18 cellular contexts compared by ENCODE assay signal in the genomic region with DNA sequence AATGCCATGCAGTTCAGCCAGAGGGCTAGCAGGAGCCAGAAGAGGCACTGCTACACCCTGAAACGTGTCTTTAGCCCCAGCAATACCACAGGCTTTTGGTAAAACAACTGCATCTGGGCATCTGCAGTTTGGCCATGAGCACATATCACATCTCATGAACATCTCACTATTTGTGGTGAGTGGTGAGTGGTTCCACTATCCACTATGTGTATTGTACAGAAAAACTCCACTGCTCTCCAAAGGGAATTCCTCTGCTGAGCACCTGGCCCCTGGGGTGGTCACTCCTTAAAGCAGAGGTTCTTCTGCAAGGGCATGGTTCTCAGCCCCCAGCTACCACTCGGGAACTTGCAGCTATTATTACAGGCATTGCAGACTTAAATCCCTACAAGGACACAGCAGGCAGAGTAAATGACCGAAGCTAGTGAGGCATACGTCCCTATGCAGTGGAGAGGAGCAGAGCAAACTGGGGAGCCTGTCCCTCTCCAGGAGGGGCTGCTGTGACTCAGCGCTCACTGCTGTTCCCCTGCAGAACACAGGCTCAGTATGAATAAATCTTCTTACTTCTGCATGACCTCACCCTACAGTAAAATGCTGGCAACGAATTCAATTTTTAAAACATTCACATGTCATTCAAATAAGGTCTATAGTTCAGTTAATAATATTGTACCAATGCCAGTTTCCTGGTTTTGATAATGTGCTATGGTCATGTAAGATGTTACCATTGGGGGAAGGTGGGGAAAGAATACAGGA.
A peak's percentile ranks its signal among the peaks of the same experiment; 100 is the strongest.
DNase-seq lines count a peak whose midpoint lies in the region; ATAC-seq and TF ChIP-seq lines count a peak whose summit lies in the region.
"Had no signal": no experiment of that assay in that cellular context is flagged by ENCODE, and none has a peak within 500 bp of the region (broad histone marks: within the 10 kb centered on the region; RNA-seq: fewer than 3 reads in every experiment).

No MANE protein-coding gene starts in this region.

- H3K4me1 ChIP-seq in fibroblast of lung (ENCODE audit: control insufficient read depth, extremely low read depth, insufficient read depth, low read length) (no peaks in the 10 kb centered on the region), adrenal gland (replicated peaks in 1 of 2) (no peaks in the 10 kb centered on the region)
- no peaks in the 10 kb centered on the region for H3K4me1 ChIP-seq in CD8-positive, alpha-beta T cell (ENCODE audit: insufficient read depth, low read length)

- POLR2A ChIA-PET in activated CD8-positive, alpha-beta T cell treated with anti-CD3 and anti-CD28 coated beads for 36 hours (lab: Charles Lee) = no interaction called here
- POLR2A ChIA-PET in CD8-positive, alpha-beta T cell (lab: Charles Lee) = no interaction called here

- intact Hi-C loops in activated CD8-positive, alpha-beta T cell treated with anti-CD3 and anti-CD28 coated beads for 36 hours (cut with micrococcal nuclease) = no loop called here
- intact Hi-C loops in CD8-positive, alpha-beta T cell (cut with DNase I, micrococcal nuclease) = no loop called here
- intact Hi-C loops in adrenal gland (cut with DNase I) = no loop called here

- peaks cover 8% of the 10 kb centered on the region for H3K9me3 ChIP-seq in MG63
- no peaks in the 10 kb centered on the region for H3K9me3 ChIP-seq in fibroblast of lung (ENCODE audit: control insufficient read depth, insufficient read depth, low read depth, low read length)
- no peaks in the 10 kb centered on the region for H3K9me3 ChIP-seq in CD8-positive, alpha-beta T cell (ENCODE audit: low read length)
- no peaks in the 10 kb centered on the region for H3K9me3 ChIP-seq in adrenal gland (replicated peaks in 1 of 3)
- H3K9me3 ChIP-seq: SJCRH30 had no signal

- peaks cover 62% of the 10 kb centered on the region for H3K4me1 Mint-ChIP-seq in nephron
- no peaks in the 10 kb centered on the region for H3K4me1 Mint-ChIP-seq in activated CD8-positive, alpha-beta T cell treated with anti-CD3 and anti-CD28 coated beads for 36 hours (ENCODE audit: low read depth)
- no peaks in the 10 kb centered on the region for H3K4me1 Mint-ChIP-seq in CD8-positive, alpha-beta T cell (ENCODE audit: low read depth)

- CTCF ChIA-PET in activated CD8-positive, alpha-beta T cell treated with anti-CD3 and anti-CD28 coated beads for 36 hours (lab: Charles Lee) = no interaction called here
- CTCF ChIA-PET in CD8-positive, alpha-beta T cell (lab: Charles Lee) = no interaction called here

- H3K27ac Mint-ChIP-seq in nephron = peak overlapping the region; percentile 6 to 95 (median 27)
- no peak overlapping the region for H3K27ac Mint-ChIP-seq in activated CD8-positive, alpha-beta T cell treated with anti-CD3 and anti-CD28 coated beads for 36 hours
- no peak overlapping the region for H3K27ac Mint-ChIP-seq in CD8-positive, alpha-beta T cell

- no peak overlapping the region for H3K27ac ChIP-seq in fibroblast of lung (ENCODE audit: insufficient read depth, low read length)
- H3K27ac ChIP-seq in CD8-positive, alpha-beta T cell (ENCODE audit: low read depth, low read length) = no peak overlapping the region
- H3K27ac ChIP-seq in adrenal gland = no peak overlapping the region
- H3K27ac ChIP-seq: C4-2B, SJCRH30 had no signal

- no peaks in the 10 kb centered on the region for H3K9me3 Mint-ChIP-seq in nephron
- H3K9me3 Mint-ChIP-seq in activated CD8-positive, alpha-beta T cell treated with anti-CD3 and anti-CD28 coated beads for 36 hours = no peaks in the 10 kb centered on the region
- no peaks in the 10 kb centered on the region for H3K9me3 Mint-ChIP-seq in CD8-positive, alpha-beta T cell

- H3K4me3 Mint-ChIP-seq in nephron = no peak overlapping the region
- H3K4me3 Mint-ChIP-seq in activated CD8-positive, alpha-beta T cell treated with anti-CD3 and anti-CD28 coated beads for 36 hours = no peak overlapping the region
- H3K4me3 Mint-ChIP-seq in CD8-positive, alpha-beta T cell = no peak overlapping the region

- H3K4me3 ChIP-seq in MG63 (no peak overlapping the region), fibroblast of lung (replicated peaks in 1 of 4; ENCODE audit: control extremely low read depth in 1 of 4, insufficient read depth in 1 of 4, low read depth in 3 of 4, low read length in 4 of 4) (no peak overlapping the region), retinal pigment epithelial cell (ENCODE audit: low read length) (no peak overlapping the region), adrenal gland (no peak overlapping the region)
- no peak overlapping the region for H3K4me3 ChIP-seq in CD8-positive, alpha-beta T cell (ENCODE audit: low read depth, low read length)
- H3K4me3 ChIP-seq: SJCRH30 had no signal

- ATAC-seq in activated CD8-positive, alpha-beta T cell treated with anti-CD3 and anti-CD28 coated beads for 36 hours = no peak
- ATAC-seq in CD8-positive, alpha-beta T cell = no peak

- in situ Hi-C loops in GM13977 (cut with MboI; ENCODE audit: low pct_unique_long_range_greater_than_20kb, low sequenced_read_pairs, unreplicated experiment) = no loop called here

- H3K4me2 ChIP-seq in fibroblast of lung (ENCODE audit: extremely low read depth, insufficient read depth, low read length) = no peak overlapping the region

- no peak overlapping the region for H3K9ac ChIP-seq in fibroblast of lung (ENCODE audit: insufficient read depth, low read length)

- no peak for TF ChIP-seq POLR2A in adrenal gland (IDR thresholded peaks at IDR 0.05)

- no peaks in the 10 kb centered on the region for H3K27me3 ChIP-seq in MG63
- H3K27me3 ChIP-seq in fibroblast of lung (ENCODE audit: control insufficient read depth, insufficient read depth, low read length) = no peaks in the 10 kb centered on the region
- H3K27me3 ChIP-seq in CD8-positive, alpha-beta T cell (ENCODE audit: insufficient read depth, low read length) = no peaks in the 10 kb centered on the region
- H3K27me3 ChIP-seq in adrenal gland = no peaks in the 10 kb centered on the region
- H3K27me3 ChIP-seq: SJCRH30 had no signal

- no peaks in the 10 kb centered on the region for H3K36me3 Mint-ChIP-seq in nephron (ENCODE audit: low read depth)
- H3K36me3 Mint-ChIP-seq in activated CD8-positive, alpha-beta T cell treated with anti-CD3 and anti-CD28 coated beads for 36 hours (ENCODE audit: low read depth) = no peaks in the 10 kb centered on the region
- H3K36me3 Mint-ChIP-seq in CD8-positive, alpha-beta T cell = no peaks in the 10 kb centered on the region

- no peak overlapping the region for H2AFZ ChIP-seq in fibroblast of lung (ENCODE audit: low read length)

- H3K36me3 ChIP-seq in MG63 (no peaks in the 10 kb centered on the region), fibroblast of lung (ENCODE audit: control insufficient read depth, insufficient read depth, low read length) (no peaks in the 10 kb centered on the region), adrenal gland (replicated peaks in 1 of 2) (no peaks in the 10 kb centered on the region)
- H3K36me3 ChIP-seq in CD8-positive, alpha-beta T cell (ENCODE audit: insufficient read depth, low read length) = no peaks in the 10 kb centered on the region
- H3K36me3 ChIP-seq: SJCRH30 had no signal

- TF ChIP-seq CTCF in fibroblast of lung (conservative IDR thresholded peaks at IDR 0.05 in 1 of 2, IDR thresholded peaks at IDR 0.05 in 1 of 2; ENCODE audit: low read depth in 1 of 2, low read length in 2 of 2) (no peak), nephron (IDR thresholded peaks at IDR 0.05; ENCODE audit: unreplicated experiment in 3 of 3) (no peak), retinal pigment epithelial cell (conservative IDR thresholded peaks at IDR 0.05; ENCODE audit: low read depth, low read length) (no peak), adrenal gland (IDR thresholded peaks at IDR 0.05) (no peak), GM13977 (IDR thresholded peaks at IDR 0.05; ENCODE audit: extremely low read depth, insufficient read depth, missing control alignments) (no peak)
- no peak for TF ChIP-seq CTCF in activated CD8-positive, alpha-beta T cell treated with anti-CD3 and anti-CD28 coated beads for 36 hours (IDR thresholded peaks at IDR 0.05)
- no peak for TF ChIP-seq CTCF in CD8-positive, alpha-beta T cell (IDR thresholded peaks at IDR 0.05)

- 56 to 70% (median 65%) methylated on average over 5 to 6 of the region's 6 CpGs for WGBS in adrenal gland, 4 donors

- no peaks in the 10 kb centered on the region for H4K20me1 ChIP-seq in fibroblast of lung (ENCODE audit: control insufficient read depth, extremely low read depth, insufficient read depth, low read length)

- DNase-seq in MG63 (peak; percentile 88), fibroblast of lung (ENCODE audit: low read depth in 2 of 2) (peak; percentile 51 to 60), retinal pigment epithelial cell (ENCODE audit: low read depth) (peak; percentile 68), adrenal gland (no peak), GM13977 (ENCODE audit: low spot score) (no peak)
- no peak for DNase-seq in activated CD8-positive, alpha-beta T cell treated with anti-CD3 and anti-CD28 coated beads for 36 hours
- no peak for DNase-seq in CD8-positive, alpha-beta T cell
- DNase-seq: DMS53, Karpas-422, NCI-H1436, NCI-H187 treated with DMSO at 0.1 percent for 48 hours, NCI-H2107, NCI-H446 treated with DMSO at 0.1 percent for 48 hours, NCI-H526 treated with DMSO at 0.1 percent for 48 hours, OCI-M1, SJCRH30 had no signal

- no peaks in the 10 kb centered on the region for H3K27me3 Mint-ChIP-seq in nephron (ENCODE audit: low read depth)
- H3K27me3 Mint-ChIP-seq in activated CD8-positive, alpha-beta T cell treated with anti-CD3 and anti-CD28 coated beads for 36 hours = no peaks in the 10 kb centered on the region
- H3K27me3 Mint-ChIP-seq in CD8-positive, alpha-beta T cell (ENCODE audit: low read depth) = peaks cover 2% of the 10 kb centered on the region

- H3K79me2 ChIP-seq in fibroblast of lung (ENCODE audit: control insufficient read depth, insufficient read depth, low read length) = no peaks in the 10 kb centered on the region

Comparison
In these comparisons a context has a peak if more than half of its experiments do, and no peak if none do; other contexts are left out.
1. DNase-seq: peak in MG63 (single experiment), fibroblast of lung (2 of 2) and retinal pigment epithelial cell (single experiment); none in activated CD8-positive, alpha-beta T cell treated with anti-CD3 and anti-CD28 coated beads for 36 hours (single experiment), CD8-positive, alpha-beta T cell (0 of 7), adrenal gland (0 of 7) and GM13977 (single experiment).
2. H3K27ac Mint-ChIP-seq: peak in nephron (3 of 3); none in activated CD8-positive, alpha-beta T cell treated with anti-CD3 and anti-CD28 coated beads for 36 hours (single experiment) and CD8-positive, alpha-beta T cell (single experiment).